ENCODE assay signal across 1 cellular context in genomic region chr12:65618574-65618973, GRCh38.
TF ChIP-seq lines count a peak whose summit lies in the region.

No MANE protein-coding gene starts in this region.

TF ChIP-seq in IMR-90, 13 proteins besides CTCF, POLR2A, EP300 and RAD21:
- TF ChIP-seq MAFK (IDR thresholded peaks at IDR 0.05; ENCODE audit: low read depth, low read length) (no peak), FOS (IDR thresholded peaks at IDR 0.05; ENCODE audit: low read depth, low read length) (no peak), RCOR1 (IDR thresholded peaks at IDR 0.05; ENCODE audit: insufficient replicate concordance, low read length) (no peak), CEBPB (IDR thresholded peaks at IDR 0.05; ENCODE audit: low read depth, low read length) (no peak), NFE2L2 (IDR thresholded peaks at IDR 0.05; ENCODE audit: low read depth, low read length) (no peak)
TF ChIP-seq in IMR-90: peak in this region for 0.
